ENCODE assay signal across 27 cellular contexts in genomic region chr10:12928571-12928970, GRCh38.
DNase-seq lines count a peak whose midpoint lies in the region; ATAC-seq, FAIRE-seq and TF ChIP-seq lines count a peak whose summit lies in the region.
"Had no signal": no experiment of that assay in that cellular context is flagged by ENCODE, and none has a peak within 500 bp of the region (broad histone marks: within the 10 kb centered on the region; RNA-seq: fewer than 3 reads in every experiment).

No MANE protein-coding gene starts in this region.

- 98% methylated on average over 6 of the region's 6 CpGs for WGBS in mammary epithelial cell (ENCODE audit: low coverage, missing lambda C conversion rate)

- no peak overlapping the region for H3K4me3 ChIP-seq in mammary epithelial cell (replicated peaks in 1 of 3; ENCODE audit: insufficient read depth in 1 of 3, low read depth in 2 of 3, low read length in 3 of 3)
- no peak overlapping the region for H3K4me3 ChIP-seq in breast epithelium
- H3K4me3 ChIP-seq in WERI-Rb-1 (ENCODE audit: low read depth, low read length), result no peak overlapping the region
- H3K4me3 ChIP-seq in keratinocyte (ENCODE audit: control insufficient read depth in 2 of 3, extremely low read depth in 1 of 3, insufficient read depth in 2 of 3, low read depth in 1 of 3, low read length in 3 of 3), result no peak overlapping the region
- H3K4me3 ChIP-seq: A549; BLaER1 treated with 17β-estradiol and CSF1 and Interleukin-3, amounts not matched to agents 10 nM and 100 nM had no signal

- no peak for ATAC-seq in T-cell (replicated peaks in 1 of 4)
- ATAC-seq: A549; CD8-positive, alpha-beta T cell had no signal

- peak overlapping the region; percentile 13 for H3K4me2 ChIP-seq in mammary epithelial cell (ENCODE audit: insufficient read depth, low read depth, low read length)
- H3K4me2 ChIP-seq in keratinocyte (ENCODE audit: control insufficient read depth, extremely low read depth, insufficient read depth, low read depth, low read length), result no peak overlapping the region
- H3K4me2 ChIP-seq: A549; BLaER1 treated with 17β-estradiol and CSF1 and Interleukin-3, amounts not matched to agents 10 nM and 100 nM had no signal

- H3K36me3 ChIP-seq in mammary epithelial cell (ENCODE audit: insufficient read depth, low read length) (no peaks in the 10 kb centered on the region), breast epithelium (no peaks in the 10 kb centered on the region), WERI-Rb-1 (no peaks in the 10 kb centered on the region), keratinocyte (ENCODE audit: control insufficient read depth in 2 of 2, extremely low read depth in 1 of 2, insufficient read depth in 2 of 2, low read length in 2 of 2) (no peaks in the 10 kb centered on the region)
- H3K36me3 ChIP-seq: BLaER1 treated with 17β-estradiol and CSF1 and Interleukin-3, amounts not matched to agents 10 nM and 100 nM had no signal

- TF ChIP-seq CTCF in mammary epithelial cell (conservative IDR thresholded peaks at IDR 0.05 in 1 of 2, IDR thresholded peaks at IDR 0.05 in 1 of 2; ENCODE audit: extremely low read depth in 1 of 2, insufficient read depth in 1 of 2, low read depth in 1 of 2, low read length in 2 of 2) (no peak), breast epithelium (IDR thresholded peaks at IDR 0.05) (no peak), WERI-Rb-1 (IDR thresholded peaks at IDR 0.05; ENCODE audit: low read depth, low read length) (no peak), keratinocyte (optimal IDR thresholded peaks at IDR 0.05 in 1 of 3, IDR thresholded peaks at IDR 0.05 in 1 of 3, conservative IDR thresholded peaks at IDR 0.05 in 1 of 3; ENCODE audit: extremely low read depth in 1 of 3, insufficient read depth in 2 of 3, low read length in 3 of 3) (no peak), type B pancreatic cell (conservative IDR thresholded peaks at IDR 0.05) (no peak), D721Med (IDR thresholded peaks at IDR 0.05; ENCODE audit: insufficient read depth, missing control alignments) (no peak)

- POLR2A ChIA-PET in T-cell (lab: Charles Lee), result no interaction called here

- no peaks in the 10 kb centered on the region for H3K9me1 ChIP-seq in keratinocyte (ENCODE audit: control insufficient read depth, extremely low read depth, insufficient read depth, low read length)

- H3K27ac ChIP-seq in mammary epithelial cell (ENCODE audit: insufficient read depth, low read depth, low read length) (peak overlapping the region; percentile 32), breast epithelium (no peak overlapping the region), WERI-Rb-1 (no peak overlapping the region), keratinocyte (ENCODE audit: control insufficient read depth, insufficient read depth, low read length) (no peak overlapping the region)
- H3K27ac ChIP-seq: 22Rv1; A549; BLaER1 treated with 17β-estradiol and CSF1 and Interleukin-3, amounts not matched to agents 10 nM and 100 nM; C4-2B had no signal

- no peaks in the 10 kb centered on the region for H3K27me3 ChIP-seq in mammary epithelial cell (ENCODE audit: insufficient read depth, low read length)
- no peaks in the 10 kb centered on the region for H3K27me3 ChIP-seq in breast epithelium
- H3K27me3 ChIP-seq in WERI-Rb-1 (ENCODE audit: insufficient read depth, low read depth, severe bottlenecking), result no peaks in the 10 kb centered on the region
- no peaks in the 10 kb centered on the region for H3K27me3 ChIP-seq in keratinocyte (ENCODE audit: control insufficient read depth, extremely low read depth, insufficient read depth, low read length)
- H3K27me3 ChIP-seq: BLaER1 treated with 17β-estradiol and CSF1 and Interleukin-3, amounts not matched to agents 10 nM and 100 nM had no signal

- no peak overlapping the region for H3K27ac Mint-ChIP-seq in type B pancreatic cell
- no peak overlapping the region for H3K27ac Mint-ChIP-seq in T-cell
- H3K27ac Mint-ChIP-seq: B cell; CD4-positive, alpha-beta T cell; CD8-positive, alpha-beta T cell had no signal

- H3K9me3 Mint-ChIP-seq in type B pancreatic cell (peaks cover 4% of the 10 kb centered on the region), T-cell (peaks cover 0 to 4% (median 0%) of the 10 kb centered on the region in 3 donors)
- H3K9me3 Mint-ChIP-seq: CD4-positive, alpha-beta T cell; CD8-positive, alpha-beta T cell had no signal

- H3K9me3 ChIP-seq in mammary epithelial cell (replicated peaks; ENCODE audit: insufficient read depth, low read length), result no peaks in the 10 kb centered on the region
- H3K9me3 ChIP-seq in breast epithelium, result peaks cover 3 to 4% of the 10 kb centered on the region in 2 donors
- no peaks in the 10 kb centered on the region for H3K9me3 ChIP-seq in WERI-Rb-1 (ENCODE audit: severe bottlenecking)
- H3K9me3 ChIP-seq in keratinocyte (ENCODE audit: control insufficient read depth, low read depth, low read length), result peaks cover 2% of the 10 kb centered on the region
- H3K9me3 ChIP-seq: A549, Caco-2 had no signal

- TSS peak; percentile 71 for BruUV-seq in mammary epithelial cell (replicated peaks; lab: Mats Ljungman, UMichigan)

- no peak for TF ChIP-seq POLR2A in breast epithelium (IDR thresholded peaks at IDR 0.05)

- no peaks in the 10 kb centered on the region for H3K79me2 ChIP-seq in mammary epithelial cell (ENCODE audit: insufficient read depth, low read length)
- no peaks in the 10 kb centered on the region for H3K79me2 ChIP-seq in keratinocyte (ENCODE audit: control insufficient read depth, insufficient read depth, low read length)

- no peaks in the 10 kb centered on the region for H3K4me1 Mint-ChIP-seq in type B pancreatic cell (ENCODE audit: unreplicated experiment)
- H3K4me1 Mint-ChIP-seq in T-cell, result no peaks in the 10 kb centered on the region
- H3K4me1 Mint-ChIP-seq: B cell had no signal

- CTCF ChIA-PET in mammary epithelial cell (lab: Charles Lee; ENCODE audit: low non-redundant PET) (no interaction called here), T-cell (lab: Charles Lee) (interaction anchor here in 1 of 2 donors (0.7 kb wide), 1 partner anchor 24 kb away, joined by 8 read pairs; no protein-coding TSS in a partner anchor)

- intact Hi-C loops in mammary epithelial cell (cut with micrococcal nuclease), result no loop called here
- intact Hi-C loops in breast epithelium (cut with DNase I; ENCODE audit: low total_unique reads), result no loop called here

- DNase-seq in mammary epithelial cell (no peak), breast epithelium (ENCODE audit: low spot score in 2 of 2) (no peak), WERI-Rb-1 (peak; percentile 9), keratinocyte (ENCODE audit: low read depth, low spot score) (no peak), type B pancreatic cell (ENCODE audit: extremely low spot score, unreplicated experiment) (peak; percentile 34), T-cell (no peak), SIG-M5 (lab: John Stamatoyannopoulos, UW) (no peak), D721Med (ENCODE audit: insufficient read length, low spot score) (no peak)
- DNase-seq: AML-193; Caco-2; Calu3; CD4-positive, alpha-beta T cell; CD8-positive, alpha-beta T cell; DMS 273 treated with DMSO at 0.1 percent for 48 hours; DMS153; DMS53; DMS79; DND-41; EL; GDM1 had no signal

- H4K20me1 ChIP-seq in mammary epithelial cell (ENCODE audit: insufficient read depth, low read length) (no peaks in the 10 kb centered on the region), keratinocyte (ENCODE audit: control insufficient read depth, extremely low read depth, insufficient read depth, low read length) (no peaks in the 10 kb centered on the region)
- H4K20me1 ChIP-seq: BLaER1 treated with 17β-estradiol and CSF1 and Interleukin-3, amounts not matched to agents 10 nM and 100 nM had no signal

- in situ Hi-C loops in mammary epithelial cell (cut with MboI; ENCODE audit: low sequenced_read_pairs in 2 of 2), result no loop called here

- H3K9ac ChIP-seq in mammary epithelial cell (ENCODE audit: insufficient read depth, low read length), result no peak overlapping the region
- H3K9ac ChIP-seq in keratinocyte (ENCODE audit: control insufficient read depth, extremely low read depth, insufficient read depth, low read length), result no peak overlapping the region
- H3K9ac ChIP-seq: BLaER1 treated with 17β-estradiol and CSF1 and Interleukin-3, amounts not matched to agents 10 nM and 100 nM had no signal

- no peaks in the 10 kb centered on the region for H3K27me3 Mint-ChIP-seq in type B pancreatic cell
- H3K27me3 Mint-ChIP-seq in T-cell, result peaks cover 4% of the 10 kb centered on the region in 2 donors

- H3K36me3 Mint-ChIP-seq in type B pancreatic cell, result peaks cover 12% of the 10 kb centered on the region
- H3K36me3 Mint-ChIP-seq in T-cell, result no peaks in the 10 kb centered on the region
- H3K36me3 Mint-ChIP-seq: CD8-positive, alpha-beta T cell had no signal

- H2AFZ ChIP-seq in mammary epithelial cell (ENCODE audit: low read depth, low read length), result peak overlapping the region; percentile 50
- no peak overlapping the region for H2AFZ ChIP-seq in keratinocyte (ENCODE audit: control insufficient read depth, low read length)

- FAIRE-seq in keratinocyte (lab: Jason Lieb, UNC) (peak; percentile 32), D721Med (lab: Jason Lieb, UNC) (no peak)
- FAIRE-seq: A549, GM12891, GM19239 had no signal

- H3K4me3 Mint-ChIP-seq in type B pancreatic cell (no peak overlapping the region), T-cell (no peak overlapping the region)
- H3K4me3 Mint-ChIP-seq: B cell; CD4-positive, alpha-beta T cell; CD8-positive, alpha-beta T cell had no signal

- H3K4me1 ChIP-seq in mammary epithelial cell (ENCODE audit: insufficient read depth, low read length) (peaks cover 10% of the 10 kb centered on the region), breast epithelium (no peaks in the 10 kb centered on the region), keratinocyte (ENCODE audit: control insufficient read depth, extremely low read depth, insufficient read depth, low read length) (peaks cover 13% of the 10 kb centered on the region)
- H3K4me1 ChIP-seq: A549; BLaER1 treated with 17β-estradiol and CSF1 and Interleukin-3, amounts not matched to agents 10 nM and 100 nM; Caco-2 had no signal

- dilution Hi-C loops in mammary epithelial cell (cut with HindIII; ENCODE audit: low sequenced_read_pairs) (no loop called here), keratinocyte (cut with MboI; ENCODE audit: extremely low pct_ligation_motif_present, low sequenced_read_pairs) (no loop called here)

Comparison
In these comparisons a context has a peak if more than half of its experiments do, and no peak if none do; other contexts are left out.
1. DNase-seq: peak in WERI-Rb-1 (single experiment) and type B pancreatic cell (single experiment); none in mammary epithelial cell (single experiment), breast epithelium (0 of 2), keratinocyte (single experiment), T-cell (0 of 34), SIG-M5 (single experiment) and D721Med (single experiment).